36 cellular contexts compared by ENCODE assay signal in genomic region chr9:94990897-94991561, GRCh38.
"Had no signal": no experiment of that assay in that cellular context is flagged by ENCODE, and none has a peak within 500 bp of the region (broad histone marks: within the 10 kb centered on the region; RNA-seq: fewer than 3 reads in every experiment).

No MANE protein-coding gene starts in this region.

- H3K27me3 Mint-ChIP-seq: activated CD4-positive, alpha-beta memory T cell treated with anti-CD3 and anti-CD28 coated beads for 36 hours; activated CD4-positive, alpha-beta T cell treated with anti-CD3 and anti-CD28 coated beads for 36 hours; activated CD4-positive, alpha-beta T cell treated with anti-CD3 and anti-CD28 coated beads, Interleukin-2, amount 10 ng/mL, durations not matched to agents 7 days and 5 days had no signal

- H3K27ac Mint-ChIP-seq: activated CD4-positive, alpha-beta memory T cell treated with anti-CD3 and anti-CD28 coated beads for 36 hours; activated CD4-positive, alpha-beta T cell treated with anti-CD3 and anti-CD28 coated beads for 36 hours; activated CD4-positive, alpha-beta T cell treated with anti-CD3 and anti-CD28 coated beads, Interleukin-2, amount 10 ng/mL, durations not matched to agents 7 days and 5 days; activated naive CD4-positive, alpha-beta T cell treated with anti-CD3 and anti-CD28 coated beads for 36 hours; activated naive CD4-positive, alpha-beta T cell treated with anti-CD3 and anti-CD28 coated beads, Interleukin-2, amount 50 U/mL, for 72 hours; activated T-helper 1 cell treated with anti-CD3 and anti-CD28 coated beads, Interleukin-12 subunit alpha, Interleukin-12 subunit beta, Interleukin-2, Interleukin-4 antibody, amounts not matched to agents 30 ng/mL and 10 ng/mL and 1 ng/mL, durations not matched to agents 14 hours and 24 hours and 36 hours; T-helper 1 cell treated with Interleukin-12 subunit alpha and Interleukin-12 subunit beta and Interleukin-4 antibody, amounts not matched to agents 30 μg/mL and 1 μg/mL, for 36 hours; T-helper 2 cell treated with Interferon-gamma antibody and Interleukin-4, amounts not matched to agents 5 μg/mL and 100 μg/mL, for 36 hours; WTC11 had no signal

- H3K9ac ChIP-seq: SK-N-SH had no signal

- H3K36me3 Mint-ChIP-seq: activated CD4-positive, alpha-beta memory T cell treated with anti-CD3 and anti-CD28 coated beads for 36 hours; WTC11 had no signal

- H3K4me2 ChIP-seq: SK-N-SH had no signal

- H3K4me1 Mint-ChIP-seq: activated CD4-positive, alpha-beta T cell treated with anti-CD3 and anti-CD28 coated beads for 36 hours; activated CD4-positive, alpha-beta T cell treated with anti-CD3 and anti-CD28 coated beads, Interleukin-2, amount 10 ng/mL, durations not matched to agents 7 days and 5 days had no signal

- H3K9me3 ChIP-seq: adrenal gland, body of pancreas, breast epithelium, MG63, Peyer's patch, SJSA1, SK-N-SH had no signal

- H3K9me3 Mint-ChIP-seq: activated CD4-positive, alpha-beta memory T cell treated with anti-CD3 and anti-CD28 coated beads for 36 hours; activated CD4-positive, alpha-beta T cell treated with anti-CD3 and anti-CD28 coated beads, Interleukin-2, amount 10 ng/mL, durations not matched to agents 7 days and 5 days; activated naive CD4-positive, alpha-beta T cell treated with anti-CD3 and anti-CD28 coated beads for 36 hours; activated naive CD4-positive, alpha-beta T cell treated with anti-CD3 and anti-CD28 coated beads, Interleukin-2, amount 50 U/mL, for 72 hours; activated T-cell treated with anti-CD3 and anti-CD28 coated beads, Interleukin-2, amount 50 U/mL, for 4 hours; activated T-helper 1 cell treated with anti-CD3 and anti-CD28 coated beads, Interleukin-12 subunit alpha, Interleukin-12 subunit beta, Interleukin-2, Interleukin-4 antibody, amounts not matched to agents 30 ng/mL and 10 ng/mL and 1 ng/mL, durations not matched to agents 14 hours and 24 hours and 36 hours; T-helper 1 cell treated with Interleukin-12 subunit alpha and Interleukin-12 subunit beta and Interleukin-4 antibody, amounts not matched to agents 30 μg/mL and 1 μg/mL, for 36 hours; T-helper 2 cell treated with Interferon-gamma antibody and Interleukin-4, amounts not matched to agents 5 μg/mL and 100 μg/mL, for 36 hours; WTC11 had no signal

- H3K4me3 ChIP-seq: adrenal gland, body of pancreas, breast epithelium, MG63, Peyer's patch, SJSA1 had no signal

- H3K36me3 ChIP-seq: adrenal gland, breast epithelium, MG63, Peyer's patch had no signal

- H3K4me1 ChIP-seq: breast epithelium, Peyer's patch had no signal

- H3K4me3 Mint-ChIP-seq: activated CD4-positive, alpha-beta memory T cell treated with anti-CD3 and anti-CD28 coated beads for 36 hours; activated CD4-positive, alpha-beta T cell treated with anti-CD3 and anti-CD28 coated beads for 36 hours; activated CD4-positive, alpha-beta T cell treated with anti-CD3 and anti-CD28 coated beads, Interleukin-2, amount 10 ng/mL, durations not matched to agents 7 days and 5 days; activated naive CD4-positive, alpha-beta T cell treated with anti-CD3 and anti-CD28 coated beads for 36 hours; activated T-cell treated with anti-CD3 and anti-CD28 coated beads, Interleukin-2, amount 50 U/mL, for 4 hours; activated T-helper 1 cell treated with anti-CD3 and anti-CD28 coated beads, Interleukin-12 subunit alpha, Interleukin-12 subunit beta, Interleukin-2, Interleukin-4 antibody, amounts not matched to agents 30 ng/mL and 10 ng/mL and 1 ng/mL, durations not matched to agents 14 hours and 24 hours and 36 hours; T-helper 1 cell treated with Interleukin-12 subunit alpha and Interleukin-12 subunit beta and Interleukin-4 antibody, amounts not matched to agents 30 μg/mL and 1 μg/mL, for 36 hours; T-helper 2 cell treated with Interferon-gamma antibody and Interleukin-4, amounts not matched to agents 5 μg/mL and 100 μg/mL, for 36 hours; WTC11 had no signal

- H3K27me3 ChIP-seq: adrenal gland, body of pancreas, breast epithelium, MG63, Peyer's patch, SJSA1 had no signal

- H3K27ac ChIP-seq: adrenal gland, breast epithelium, Peyer's patch, SJSA1 had no signal

- FAIRE-seq: astrocyte, TTC549 had no signal

- DNase-seq: activated CD4-positive, alpha-beta memory T cell treated with anti-CD3 and anti-CD28 coated beads for 36 hours; activated CD4-positive, alpha-beta T cell treated with anti-CD3 and anti-CD28 coated beads for 36 hours; activated CD4-positive, alpha-beta T cell treated with anti-CD3 and anti-CD28 coated beads, Interleukin-2, amount 10 ng/mL, durations not matched to agents 7 days and 5 days; activated CD8-positive, alpha-beta memory T cell treated with anti-CD3 and anti-CD28 coated beads, Interleukin-2, amount 50 U/mL, for 4 hours; activated gamma-delta T cell treated with Interleukin-2 at 50 U/mL for 16 hours; activated naive CD4-positive, alpha-beta T cell treated with anti-CD3 and anti-CD28 coated beads for 36 hours; activated T-cell treated with anti-CD3 and anti-CD28 coated beads for 4 hours; activated T-cell treated with anti-CD3 and anti-CD28 coated beads, Interleukin-2, amount 50 U/mL, for 4 hours; adrenal gland; body of pancreas; Karpas-422; KBM-7; MG63; NCI-H1048; NCI-H1105 treated with DMSO at 0.1 percent for 48 hours; NCI-H1694; NCI-H1930; NCI-H2081 treated with DMSO at 0.1 percent for 48 hours; NCI-H226; NCI-H446 treated with DMSO at 0.1 percent for 48 hours; NCI-H524; NCI-H69; Peyer's patch; RPMI8226; SHP77 treated with DMSO at 0.1 percent for 48 hours; SK-N-SH had no signal

- ATAC-seq: activated CD4-positive, alpha-beta T cell treated with anti-CD3 and anti-CD28 coated beads for 36 hours; activated CD4-positive, CD25-positive, alpha-beta regulatory T cell treated with anti-CD3 and anti-CD28 coated beads, Interleukin-2, amount 50 U/mL, for 24 hours; activated naive CD4-positive, alpha-beta T cell treated with anti-CD3 and anti-CD28 coated beads, Interleukin-2, amount 50 U/mL, for 72 hours; activated T-cell treated with anti-CD3 and anti-CD28 coated beads, Interleukin-2, amount 50 U/mL, for 4 hours; body of pancreas; WTC11 had no signal
